1 cellular context compared by ENCODE assay signal in the genomic region with DNA sequence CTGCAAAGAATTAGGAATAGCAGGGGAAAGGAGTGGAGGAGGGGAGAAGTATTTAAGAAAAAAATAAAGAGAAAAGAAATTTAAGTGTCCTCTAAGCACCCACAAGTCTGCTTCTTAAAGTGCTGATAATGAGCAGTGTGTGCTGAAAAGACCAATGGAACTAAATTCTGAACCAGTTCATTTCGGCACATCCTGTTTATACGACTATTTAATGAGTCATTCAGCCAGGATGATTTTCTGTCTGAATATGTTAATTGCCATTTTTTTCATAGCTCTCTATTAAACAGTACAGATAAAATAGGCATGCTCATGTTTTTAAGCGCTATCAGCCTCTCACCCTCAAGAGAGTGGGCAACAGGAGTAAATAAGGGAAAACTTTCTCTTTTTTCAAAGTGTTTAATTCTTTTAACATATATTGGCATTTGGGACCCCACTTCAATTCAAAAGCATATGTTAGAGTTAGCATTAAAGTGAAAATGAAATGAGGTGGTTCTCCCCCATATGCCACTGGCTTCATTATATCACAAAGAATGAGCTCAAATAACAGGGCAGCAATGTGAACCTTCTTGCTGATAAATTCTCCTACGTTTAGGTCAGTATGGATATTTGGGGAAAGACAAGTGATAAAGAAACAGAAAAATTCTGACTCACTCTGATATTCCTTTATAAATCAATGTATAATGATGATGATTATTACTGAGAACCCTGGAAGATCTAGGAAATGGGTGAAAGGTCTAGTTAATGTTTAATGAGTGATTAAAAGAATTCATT.
A peak's percentile ranks its signal among the peaks of the same experiment; 100 is the strongest.
TF ChIP-seq lines count a peak whose summit lies in the region.

No MANE protein-coding gene starts in this region.

TF ChIP-seq in HEK293, 187 proteins besides CTCF, POLR2A, EP300 and RAD21 (continued from another document):
- TF ChIP-seq, protein P1, sequence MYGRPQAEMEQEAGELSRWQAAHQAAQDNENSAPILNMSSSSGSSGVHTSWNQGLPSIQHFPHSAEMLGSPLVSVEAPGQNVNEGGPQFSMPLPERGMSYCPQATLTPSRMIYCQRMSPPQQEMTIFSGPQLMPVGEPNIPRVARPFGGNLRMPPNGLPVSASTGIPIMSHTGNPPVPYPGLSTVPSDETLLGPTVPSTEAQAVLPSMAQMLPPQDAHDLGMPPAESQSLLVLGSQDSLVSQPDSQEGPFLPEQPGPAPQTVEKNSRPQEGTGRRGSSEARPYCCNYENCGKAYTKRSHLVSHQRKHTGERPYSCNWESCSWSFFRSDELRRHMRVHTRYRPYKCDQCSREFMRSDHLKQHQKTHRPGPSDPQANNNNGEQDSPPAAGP (tag by site-specific recombination; IDR thresholded peaks at IDR 0.05) = no peak
- no peak for TF ChIP-seq ZNF16 (tag by site-specific recombination; IDR thresholded peaks at IDR 0.05; ENCODE audit: low read depth)
- TF ChIP-seq, protein P2, sequence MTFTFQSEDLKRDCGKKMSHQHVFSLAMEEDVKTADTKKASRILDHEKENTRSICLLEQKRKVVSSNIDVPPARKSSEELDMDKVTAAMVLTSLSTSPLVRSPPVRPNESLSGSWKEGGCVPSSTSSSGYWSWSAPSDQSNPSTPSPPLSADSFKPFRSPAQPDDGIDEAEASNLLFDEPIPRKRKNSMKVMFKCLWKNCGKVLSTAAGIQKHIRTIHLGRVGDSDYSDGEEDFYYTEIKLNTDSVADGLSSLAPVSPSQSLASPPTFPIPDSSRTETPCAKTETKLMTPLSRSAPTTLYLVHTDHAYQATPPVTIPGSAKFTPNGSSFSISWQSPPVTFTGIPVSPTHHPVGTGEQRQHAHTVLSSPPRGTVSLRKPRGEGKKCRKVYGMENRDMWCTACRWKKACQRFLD (tag by site-specific recombination; IDR thresholded peaks at IDR 0.05) = no peak
- TF ChIP-seq, protein P3, sequence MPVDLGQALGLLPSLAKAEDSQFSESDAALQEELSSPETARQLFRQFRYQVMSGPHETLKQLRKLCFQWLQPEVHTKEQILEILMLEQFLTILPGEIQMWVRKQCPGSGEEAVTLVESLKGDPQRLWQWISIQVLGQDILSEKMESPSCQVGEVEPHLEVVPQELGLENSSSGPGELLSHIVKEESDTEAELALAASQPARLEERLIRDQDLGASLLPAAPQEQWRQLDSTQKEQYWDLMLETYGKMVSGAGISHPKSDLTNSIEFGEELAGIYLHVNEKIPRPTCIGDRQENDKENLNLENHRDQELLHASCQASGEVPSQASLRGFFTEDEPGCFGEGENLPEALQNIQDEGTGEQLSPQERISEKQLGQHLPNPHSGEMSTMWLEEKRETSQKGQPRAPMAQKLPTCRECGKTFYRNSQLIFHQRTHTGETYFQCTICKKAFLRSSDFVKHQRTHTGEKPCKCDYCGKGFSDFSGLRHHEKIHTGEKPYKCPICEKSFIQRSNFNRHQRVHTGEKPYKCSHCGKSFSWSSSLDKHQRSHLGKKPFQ (tag by site-specific recombination; IDR thresholded peaks at IDR 0.05) = no peak
- TF ChIP-seq, protein P4, sequence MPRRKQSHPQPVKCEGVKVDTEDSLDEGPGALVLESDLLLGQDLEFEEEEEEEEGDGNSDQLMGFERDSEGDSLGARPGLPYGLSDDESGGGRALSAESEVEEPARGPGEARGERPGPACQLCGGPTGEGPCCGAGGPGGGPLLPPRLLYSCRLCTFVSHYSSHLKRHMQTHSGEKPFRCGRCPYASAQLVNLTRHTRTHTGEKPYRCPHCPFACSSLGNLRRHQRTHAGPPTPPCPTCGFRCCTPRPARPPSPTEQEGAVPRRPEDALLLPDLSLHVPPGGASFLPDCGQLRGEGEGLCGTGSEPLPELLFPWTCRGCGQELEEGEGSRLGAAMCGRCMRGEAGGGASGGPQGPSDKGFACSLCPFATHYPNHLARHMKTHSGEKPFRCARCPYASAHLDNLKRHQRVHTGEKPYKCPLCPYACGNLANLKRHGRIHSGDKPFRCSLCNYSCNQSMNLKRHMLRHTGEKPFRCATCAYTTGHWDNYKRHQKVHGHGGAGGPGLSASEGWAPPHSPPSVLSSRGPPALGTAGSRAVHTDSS (tag by site-specific recombination; IDR thresholded peaks at IDR 0.05) = no peak
- TF ChIP-seq PRDM1 (tag by site-specific recombination; IDR thresholded peaks at IDR 0.05) = 0 out of 2 replicates have a peak, but pooled peaks have one; percentile 11
